Comparison of ENCODE assay signal across 2 cellular contexts in the genomic region with DNA sequence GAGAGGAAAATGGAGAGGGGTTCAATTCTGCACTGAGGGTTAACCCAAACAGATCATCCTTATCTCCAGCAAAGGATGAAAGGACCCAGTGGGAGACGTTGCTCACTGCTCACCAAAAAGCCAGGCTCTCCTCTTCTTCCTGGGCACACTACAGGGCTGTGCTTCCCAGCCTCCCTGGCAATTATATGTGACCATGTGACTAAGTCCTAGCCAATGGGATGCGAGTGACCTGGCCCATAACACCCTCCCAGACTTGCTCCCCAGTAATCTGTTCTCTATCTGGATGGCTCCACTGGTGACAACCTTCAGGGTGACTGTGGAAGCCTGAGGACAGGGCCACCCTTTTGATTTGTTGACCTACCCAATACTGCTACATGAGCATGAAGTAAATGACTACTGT.
TF ChIP-seq lines count a peak whose summit lies in the region.

No MANE protein-coding gene starts in this region.

TF ChIP-seq in Ishikawa, 13 proteins besides CTCF, POLR2A, EP300 and RAD21 (continued from another document):
- TF ChIP-seq, protein P1, sequence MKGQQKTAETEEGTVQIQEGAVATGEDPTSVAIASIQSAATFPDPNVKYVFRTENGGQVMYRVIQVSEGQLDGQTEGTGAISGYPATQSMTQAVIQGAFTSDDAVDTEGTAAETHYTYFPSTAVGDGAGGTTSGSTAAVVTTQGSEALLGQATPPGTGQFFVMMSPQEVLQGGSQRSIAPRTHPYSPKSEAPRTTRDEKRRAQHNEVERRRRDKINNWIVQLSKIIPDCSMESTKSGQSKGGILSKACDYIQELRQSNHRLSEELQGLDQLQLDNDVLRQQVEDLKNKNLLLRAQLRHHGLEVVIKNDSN (IDR thresholded peaks at IDR 0.05) = peak; percentile 72

TF ChIP-seq in K562, 482 proteins besides CTCF, POLR2A, EP300 and RAD21:
- TF ChIP-seq, protein P2, sequence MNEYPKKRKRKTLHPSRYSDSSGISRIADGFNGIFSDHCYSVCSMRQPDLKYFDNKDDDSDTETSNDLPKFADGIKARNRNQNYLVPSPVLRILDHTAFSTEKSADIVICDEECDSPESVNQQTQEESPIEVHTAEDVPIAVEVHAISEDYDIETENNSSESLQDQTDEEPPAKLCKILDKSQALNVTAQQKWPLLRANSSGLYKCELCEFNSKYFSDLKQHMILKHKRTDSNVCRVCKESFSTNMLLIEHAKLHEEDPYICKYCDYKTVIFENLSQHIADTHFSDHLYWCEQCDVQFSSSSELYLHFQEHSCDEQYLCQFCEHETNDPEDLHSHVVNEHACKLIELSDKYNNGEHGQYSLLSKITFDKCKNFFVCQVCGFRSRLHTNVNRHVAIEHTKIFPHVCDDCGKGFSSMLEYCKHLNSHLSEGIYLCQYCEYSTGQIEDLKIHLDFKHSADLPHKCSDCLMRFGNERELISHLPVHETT (CRISPR knock-in tag; conservative IDR thresholded peaks at IDR 0.05 in 1 of 2, IDR thresholded peaks at IDR 0.05 in 1 of 2) = no peak
- TF ChIP-seq RAD51 (IDR thresholded peaks at IDR 0.05; ENCODE audit: borderline replicate concordance, low read depth) (0 out of 2 replicates have a peak, but pooled peaks have one; percentile 14), NFYB (IDR thresholded peaks at IDR 0.05; ENCODE audit: extremely low read depth, insufficient read length) (peak; percentile 77)
- TF ChIP-seq, protein P1 (CRISPR knock-in tag; IDR thresholded peaks at IDR 0.05) = peak; percentile 31; the same call in 1 of the 2 replicates
- TF ChIP-seq, protein P3, sequence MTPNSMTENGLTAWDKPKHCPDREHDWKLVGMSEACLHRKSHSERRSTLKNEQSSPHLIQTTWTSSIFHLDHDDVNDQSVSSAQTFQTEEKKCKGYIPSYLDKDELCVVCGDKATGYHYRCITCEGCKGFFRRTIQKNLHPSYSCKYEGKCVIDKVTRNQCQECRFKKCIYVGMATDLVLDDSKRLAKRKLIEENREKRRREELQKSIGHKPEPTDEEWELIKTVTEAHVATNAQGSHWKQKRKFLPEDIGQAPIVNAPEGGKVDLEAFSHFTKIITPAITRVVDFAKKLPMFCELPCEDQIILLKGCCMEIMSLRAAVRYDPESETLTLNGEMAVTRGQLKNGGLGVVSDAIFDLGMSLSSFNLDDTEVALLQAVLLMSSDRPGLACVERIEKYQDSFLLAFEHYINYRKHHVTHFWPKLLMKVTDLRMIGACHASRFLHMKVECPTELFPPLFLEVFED (CRISPR knock-in tag; conservative IDR thresholded peaks at IDR 0.05) = no peak
- TF ChIP-seq, protein P4, sequence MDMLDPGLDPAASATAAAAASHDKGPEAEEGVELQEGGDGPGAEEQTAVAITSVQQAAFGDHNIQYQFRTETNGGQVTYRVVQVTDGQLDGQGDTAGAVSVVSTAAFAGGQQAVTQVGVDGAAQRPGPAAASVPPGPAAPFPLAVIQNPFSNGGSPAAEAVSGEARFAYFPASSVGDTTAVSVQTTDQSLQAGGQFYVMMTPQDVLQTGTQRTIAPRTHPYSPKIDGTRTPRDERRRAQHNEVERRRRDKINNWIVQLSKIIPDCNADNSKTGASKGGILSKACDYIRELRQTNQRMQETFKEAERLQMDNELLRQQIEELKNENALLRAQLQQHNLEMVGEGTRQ (CRISPR knock-in tag; IDR thresholded peaks at IDR 0.05) = peak; percentile 40; the same call in 1 of the 2 replicates
- TF ChIP-seq, protein P5, sequence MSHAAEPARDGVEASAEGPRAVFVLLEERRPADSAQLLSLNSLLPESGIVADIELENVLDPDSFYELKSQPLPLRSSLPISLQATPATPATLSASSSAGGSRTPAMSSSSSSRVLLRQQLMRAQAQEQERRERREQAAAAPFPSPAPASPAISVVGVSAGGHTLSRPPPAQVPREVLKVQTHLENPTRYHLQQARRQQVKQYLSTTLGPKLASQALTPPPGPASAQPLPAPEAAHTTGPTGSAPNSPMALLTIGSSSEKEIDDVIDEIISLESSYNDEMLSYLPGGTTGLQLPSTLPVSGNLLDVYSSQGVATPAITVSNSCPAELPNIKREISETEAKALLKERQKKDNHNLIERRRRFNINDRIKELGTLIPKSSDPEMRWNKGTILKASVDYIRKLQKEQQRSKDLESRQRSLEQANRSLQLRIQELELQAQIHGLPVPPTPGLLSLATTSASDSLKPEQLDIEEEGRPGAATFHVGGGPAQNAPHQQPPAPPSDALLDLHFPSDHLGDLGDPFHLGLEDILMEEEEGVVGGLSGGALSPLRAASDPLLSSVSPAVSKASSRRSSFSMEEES (CRISPR knock-in tag; IDR thresholded peaks at IDR 0.05) = 0 out of 2 replicates have a peak, but pooled peaks have one; percentile 30
